15 cellular contexts compared by ENCODE assay signal in the genomic region with DNA sequence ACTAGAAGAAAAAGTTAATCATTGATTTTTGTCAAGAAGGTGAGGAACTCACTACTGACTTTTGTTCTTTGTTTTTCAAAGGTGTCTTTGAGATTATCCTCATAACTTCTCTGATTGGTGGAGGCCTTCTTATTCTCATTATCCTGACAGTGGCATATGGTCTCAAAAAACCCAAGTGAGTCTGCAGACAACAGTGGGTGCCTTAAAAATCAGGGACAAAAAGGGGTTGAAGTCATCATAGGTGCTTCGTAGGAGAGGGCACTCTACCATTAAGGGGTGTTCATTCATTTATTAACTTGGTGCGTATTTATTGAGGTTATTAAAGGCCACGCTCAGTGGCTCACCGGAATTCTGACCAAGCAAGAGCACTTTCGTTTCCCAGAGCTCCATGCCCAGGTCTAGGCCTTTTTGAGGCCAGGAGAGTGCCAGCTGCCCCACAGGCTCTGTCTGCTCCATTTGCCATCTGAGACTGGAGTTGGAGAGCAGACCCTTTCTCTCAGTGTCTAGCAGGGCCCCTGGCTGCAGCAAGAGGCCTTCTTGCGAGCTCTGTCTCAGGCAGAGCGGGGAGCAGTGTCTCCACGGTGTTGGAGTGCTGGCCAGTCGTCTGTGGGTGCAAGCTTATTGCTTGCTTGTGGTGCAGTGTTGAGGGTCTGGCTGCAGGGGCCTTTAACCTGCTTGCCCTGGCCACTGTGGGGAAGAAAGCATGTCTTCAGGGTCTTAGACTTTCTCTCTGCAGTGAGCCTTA.
DNase-seq lines count a peak whose midpoint lies in the region; ATAC-seq, FAIRE-seq and TF ChIP-seq lines count a peak whose summit lies in the region.
"Had no signal": no experiment of that assay in that cellular context is flagged by ENCODE, and none has a peak within 500 bp of the region (broad histone marks: within the 10 kb centered on the region; RNA-seq: fewer than 3 reads in every experiment).

No MANE protein-coding gene starts in this region.

- intact Hi-C loops in kidney (cut with DNase I) (no loop called here), Calu3 (cut with micrococcal nuclease; ENCODE audit: unreplicated experiment) (no loop called here)

- peaks cover 9 to 12% of the 10 kb centered on the region in 2 donors for H3K4me1 ChIP-seq in kidney (ENCODE audit: control insufficient read depth in 1 of 2, insufficient read depth in 1 of 2, low read depth in 1 of 2, low read length in 2 of 2)
- no peaks in the 10 kb centered on the region for H3K4me1 ChIP-seq in effector memory CD4-positive, alpha-beta T cell (ENCODE audit: control insufficient read depth, insufficient read depth, low read length, poor library complexity, severe bottlenecking)
- H3K4me1 ChIP-seq: BLaER1, uterus had no signal

- TF ChIP-seq CTCF in kidney (IDR thresholded peaks at IDR 0.05; ENCODE audit: borderline replicate concordance, extremely low read depth, insufficient read depth) = no peak
- no peak for TF ChIP-seq CTCF in Calu3 (IDR thresholded peaks at IDR 0.05; ENCODE audit: unreplicated experiment)

- H3K27ac ChIP-seq in kidney (ENCODE audit: low read depth in 2 of 2, low read length in 2 of 2) = peak overlapping the region; percentile 5 to 59
- no peak overlapping the region for H3K27ac ChIP-seq in effector memory CD4-positive, alpha-beta T cell (ENCODE audit: insufficient read depth, low read length, poor library complexity, severe bottlenecking)
- H3K27ac ChIP-seq: BLaER1, uterus had no signal

- ATAC-seq in GM18870 (IDR thresholded peaks at IDR 0.05; ENCODE audit: unreplicated experiment) (peak; percentile 36), GM21619 (IDR thresholded peaks at IDR 0.05; ENCODE audit: unreplicated experiment) (peak; percentile 39), HG03135 (IDR thresholded peaks at IDR 0.05; ENCODE audit: unreplicated experiment) (peak; percentile 45)
- ATAC-seq: naive thymus-derived CD8-positive, alpha-beta T cell had no signal

- FAIRE-seq in kidney (lab: Jason Lieb, UNC) = no peak

- H3K27ac Mint-ChIP-seq in Calu3 (ENCODE audit: unreplicated experiment) = no peak overlapping the region
- H3K27ac Mint-ChIP-seq: naive thymus-derived CD8-positive, alpha-beta T cell had no signal

- H3K36me3 ChIP-seq in kidney (ENCODE audit: control insufficient read depth in 1 of 2, insufficient read depth in 2 of 2, low read length in 2 of 2) = no peaks in the 10 kb centered on the region
- H3K36me3 ChIP-seq in effector memory CD4-positive, alpha-beta T cell (ENCODE audit: control insufficient read depth, insufficient read depth, low read length) = no peaks in the 10 kb centered on the region
- H3K36me3 ChIP-seq: BLaER1, uterus had no signal

- H3K36me3 Mint-ChIP-seq in Calu3 (ENCODE audit: insufficient read depth, unreplicated experiment) = no peaks in the 10 kb centered on the region

- no TSS peak for BruUV-seq in Calu3 (replicated peaks; lab: Mats Ljungman, UMichigan)

- peak overlapping the region; percentile 13 to 14 for H3K4me3 ChIP-seq in kidney (ENCODE audit: low read length in 2 of 2)
- no peak overlapping the region for H3K4me3 ChIP-seq in effector memory CD4-positive, alpha-beta T cell (ENCODE audit: insufficient read depth, low read depth, low read length, poor library complexity, severe bottlenecking)
- H3K4me3 ChIP-seq: BLaER1, uterus had no signal

- CTCF ChIA-PET in Calu3 (lab: Charles Lee) = interaction anchor here (0.5 to 1.4 kb wide), 3 partner anchors 15 to 583 kb away, joined by 3 read pairs; no protein-coding TSS in a partner anchor

- H3K9me3 ChIP-seq in kidney (ENCODE audit: control insufficient read depth in 1 of 2, low read length in 2 of 2) = no peaks in the 10 kb centered on the region
- no peaks in the 10 kb centered on the region for H3K9me3 ChIP-seq in effector memory CD4-positive, alpha-beta T cell (ENCODE audit: control insufficient read depth, low read length)
- H3K9me3 ChIP-seq: BLaER1, uterus had no signal

- H3K27me3 ChIP-seq in effector memory CD4-positive, alpha-beta T cell (replicated peaks; ENCODE audit: control insufficient read depth, insufficient read depth, low read length, poor library complexity, severe bottlenecking) = no peaks in the 10 kb centered on the region
- H3K27me3 ChIP-seq: BLaER1, uterus had no signal

- H3K4me3 Mint-ChIP-seq in Calu3 (ENCODE audit: low read depth, unreplicated experiment) = no peak overlapping the region
- H3K4me3 Mint-ChIP-seq: naive thymus-derived CD8-positive, alpha-beta T cell had no signal

- no peak overlapping the region for H3K9ac ChIP-seq in kidney (ENCODE audit: low read length in 2 of 2)
- H3K9ac ChIP-seq: BLaER1 had no signal

- no peaks in the 10 kb centered on the region for H3K9me3 Mint-ChIP-seq in Calu3 (ENCODE audit: low read depth, unreplicated experiment)

- no peaks in the 10 kb centered on the region for H3K27me3 Mint-ChIP-seq in Calu3 (ENCODE audit: unreplicated experiment)

- H3K4me1 Mint-ChIP-seq in Calu3 (ENCODE audit: low read depth, unreplicated experiment) = peaks cover 31% of the 10 kb centered on the region
- H3K4me1 Mint-ChIP-seq: naive thymus-derived CD8-positive, alpha-beta T cell had no signal

- DNase-seq in kidney (no peak), Calu3 (no peak)
- DNase-seq in stimulated activated naive CD4-positive, alpha-beta T cell treated with Interleukin-2 at 50 U/mL for 16 hours (lab: John Stamatoyannopoulos, UW) = no peak
- no peak for DNase-seq in stimulated activated naive CD4-positive, alpha-beta T cell (lab: John Stamatoyannopoulos, UW)
- no peak for DNase-seq in effector memory CD4-positive, alpha-beta T cell
- DNase-seq: amygdala; foreskin melanocyte; naive thymus-derived CD8-positive, alpha-beta T cell; NCI-H1048; SHP77 treated with DMSO at 0.1 percent for 48 hours; uterus had no signal
